Comparison of ENCODE assay signal across 8 cellular contexts in the genomic region with DNA sequence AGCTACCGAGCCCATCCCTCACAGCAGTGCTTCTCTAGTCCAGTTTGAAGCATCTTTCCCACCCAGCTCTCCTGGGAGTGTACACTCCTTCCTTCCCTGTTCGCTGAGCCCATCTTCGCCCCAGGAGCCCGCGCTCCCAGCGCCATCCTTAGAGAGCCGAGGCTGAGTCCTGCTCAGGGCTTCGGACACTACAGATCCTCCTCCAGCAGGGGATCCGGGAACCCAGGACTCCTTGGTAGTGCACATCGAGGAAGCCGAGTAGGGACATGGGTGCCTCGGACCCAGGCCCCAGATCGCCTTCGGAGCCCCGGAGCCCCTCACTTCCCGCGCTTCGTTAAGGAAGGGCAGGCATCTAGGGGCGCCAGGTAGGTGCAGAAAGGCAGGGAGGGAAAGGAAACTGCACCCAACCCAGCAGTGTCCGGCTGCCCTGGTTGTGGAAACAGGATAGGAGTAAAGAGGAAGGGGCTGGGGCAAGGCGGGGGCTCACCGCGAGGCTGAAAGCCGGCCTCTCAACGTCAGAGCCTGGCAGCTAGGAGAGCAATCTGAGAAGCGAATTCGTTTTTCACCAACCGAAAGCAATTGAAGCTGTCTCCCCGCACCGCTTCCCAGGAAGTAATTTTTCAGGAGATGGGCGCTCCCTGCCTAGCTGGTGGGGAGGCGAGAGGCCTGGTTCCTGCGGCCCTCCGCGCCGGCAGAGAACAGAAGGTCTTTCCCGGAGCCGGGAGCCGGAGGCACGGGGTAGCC. TPM values are rescaled to one million over a fixed set of nuclear protein-coding genes. Genes with fewer than 3 reads are reported as not detected.
DNase-seq lines count a peak whose midpoint lies in the region; ATAC-seq and TF ChIP-seq lines count a peak whose summit lies in the region.

No MANE protein-coding gene starts in this region.

- peaks cover 0 to 19% (median 2%) of the 10 kb centered on the region in 4 donors for H3K4me1 ChIP-seq in right lobe of liver
- peaks cover 3% of the 10 kb centered on the region for H3K4me1 ChIP-seq in PC-9 (replicated peaks; ENCODE audit: insufficient read depth)

- peaks cover 8% of the 10 kb centered on the region for H3K4me1 Mint-ChIP-seq in type B pancreatic cell (ENCODE audit: unreplicated experiment)

- H3K79me2 ChIP-seq in PC-9 (ENCODE audit: low read depth): no peaks in the 10 kb centered on the region

- ATAC-seq in right lobe of liver: peak; percentile 23 to 49 (median 43)

- H3K36me3 ChIP-seq in right lobe of liver (no peaks in the 10 kb centered on the region), PC-9 (ENCODE audit: low read depth) (no peaks in the 10 kb centered on the region)

- H3K4me2 ChIP-seq in PC-9: no peak overlapping the region

- POLR2A ChIA-PET in PC-9 (lab: Charles Lee; ENCODE audit: unreplicated experiment): no interaction called here

- H3K9me3 ChIP-seq in right lobe of liver (no peaks in the 10 kb centered on the region), PC-9 (ENCODE audit: insufficient read depth, low read depth) (no peaks in the 10 kb centered on the region)

- H3K27ac Mint-ChIP-seq in type B pancreatic cell: peak overlapping the region; percentile 72

- no peaks in the 10 kb centered on the region for H3K36me3 Mint-ChIP-seq in type B pancreatic cell

- CTCF ChIA-PET in PC-9 (lab: Charles Lee): interaction anchor here (0.8 kb wide), 1 partner anchor 133 kb away, joined by 4 read pairs; no protein-coding TSS in a partner anchor

- TF ChIP-seq CTCF in AG10803 (conservative IDR thresholded peaks at IDR 0.05; ENCODE audit: low read length) (no peak), HFF-Myc (IDR thresholded peaks at IDR 0.05; ENCODE audit: low read depth, low read length, missing control alignments) (no peak), right lobe of liver (IDR thresholded peaks at IDR 0.05) (no peak), type B pancreatic cell (conservative IDR thresholded peaks at IDR 0.05) (no peak), PC-9 (conservative IDR thresholded peaks at IDR 0.05) (no peak)

- H3K27me3 ChIP-seq in right lobe of liver (peaks cover 38 to 49% of the 10 kb centered on the region in 2 donors), PC-9 (ENCODE audit: insufficient read depth, low read depth) (peaks cover 37% of the 10 kb centered on the region)

- H3K27ac ChIP-seq in right lobe of liver (no peak overlapping the region), PC-9 (no peak overlapping the region)

- no peaks in the 10 kb centered on the region for H3F3A ChIP-seq in PC-9 (ENCODE audit: insufficient read depth, low read depth)

- peaks cover 90% of the 10 kb centered on the region for H3K27me3 Mint-ChIP-seq in type B pancreatic cell

- H4K20me1 ChIP-seq in PC-9 (ENCODE audit: insufficient read depth): no peaks in the 10 kb centered on the region

- peak overlapping the region; percentile 89 for H3K4me3 Mint-ChIP-seq in type B pancreatic cell

- H3K4me3 ChIP-seq in AG10803 (ENCODE audit: low read length) (peak overlapping the region; percentile 35), HFF-Myc (replicated peaks; ENCODE audit: low read depth, low read length) (0 out of 2 replicates have a peak overlapping the region, but pooled peaks have one; percentile 7), right lobe of liver (peak overlapping the region; percentile 38 to 47 (median 43)), PC-9 (no peak overlapping the region)

- no peaks in the 10 kb centered on the region for H3K9me3 Mint-ChIP-seq in type B pancreatic cell

- no TSS peak for BruUV-seq in PC-9 (replicated peaks; lab: Mats Ljungman, UMichigan)

- peak; percentile 11 for DNase-seq in AG10803 (ENCODE audit: low read depth)
- no peak for DNase-seq in HFF-Myc (ENCODE audit: extremely low read depth, low read depth)
- peak; percentile 4 for DNase-seq in amniotic epithelial cell (ENCODE audit: low read depth)
- no peak for DNase-seq in right lobe of liver
- DNase-seq in type B pancreatic cell (ENCODE audit: extremely low spot score, unreplicated experiment): no peak
- no peak for DNase-seq in PC-9
- no peak for DNase-seq in DMS114 treated with DMSO at 0.1 percent for 48 hours (lab: John Stamatoyannopoulos, UW; ENCODE audit: unreplicated experiment)
- DNase-seq in amniotic stem cell (lab: John Stamatoyannopoulos, UW): no peak

- intact Hi-C loops in right lobe of liver (cut with DNase I): no loop called here
- intact Hi-C loops in PC-9 (cut with micrococcal nuclease; ENCODE audit: unreplicated experiment): no loop called here

- TF ChIP-seq POLR2A in right lobe of liver (IDR thresholded peaks at IDR 0.05): no peak

- WGBS in right lobe of liver (ENCODE audit: insufficient coverage, low coverage, low lambda C conversion rate, missing lambda C conversion rate): 5% methylated on average over 16 of the region's 40 CpGs

- no peak overlapping the region for H2AFZ ChIP-seq in PC-9

- no peaks in the 10 kb centered on the region for H3K9me2 ChIP-seq in PC-9 (ENCODE audit: insufficient read depth)

RNA-seq across cellular contexts. Expression of a gene that starts 1.0 kb away (rescaled TPM):
- under 1 TPM in 4 of 6 experiments, not detected in 2; 0.06 to 0.66 (median 0.21) TPM for total RNA-seq in right lobe of liver
- total RNA-seq in type B pancreatic cell (ENCODE audit: low replicate concordance): 7.1 and 16.2 TPM in 2 replicates
- total RNA-seq in PC-9 (2021): not detected in 2 replicates

RNA-seq across cellular contexts. Expression of a gene that starts 48.3 kb away (rescaled TPM):
- total RNA-seq in right lobe of liver (not detected), type B pancreatic cell (ENCODE audit: low replicate concordance) (11.3 and 31.8 TPM in 2 replicates), PC-9 (2021) (not detected in 2 replicates)

Comparison
In these comparisons a context has a peak if more than half of its experiments do, and no peak if none do; other contexts are left out.
1. DNase-seq: peak in AG10803 (single experiment) and amniotic epithelial cell (single experiment); none in HFF-Myc (single experiment), right lobe of liver (0 of 3), type B pancreatic cell (single experiment), PC-9 (0 of 2), DMS114 treated with DMSO at 0.1 percent for 48 hours (single experiment) and amniotic stem cell (single experiment).
2. RNA of a gene that starts 48.3 kb away (total RNA-seq): 11.3 to 31.8 TPM in type B pancreatic cell; not detected in right lobe of liver and not detected in PC-9; every median in the first group is over 10 times any median in the second.